In genomic region chr12:96242597-96242996, GRCh38 we compare ENCODE assay signal across 2 cellular contexts.
TF ChIP-seq lines count a peak whose summit lies in the region.

No MANE protein-coding gene starts in this region.

TF ChIP-seq in endothelial cell of umbilical vein, 7 proteins besides CTCF, POLR2A, EP300 and RAD21:
- TF ChIP-seq MAX (IDR thresholded peaks at IDR 0.05; ENCODE audit: insufficient read depth, insufficient read length) (no peak), MYC (IDR thresholded peaks at IDR 0.05; ENCODE audit: low read depth, low read length) (no peak), FOS (IDR thresholded peaks at IDR 0.05; ENCODE audit: borderline replicate concordance, insufficient read depth, low read length) (no peak), GATA2 (IDR thresholded peaks at IDR 0.05; ENCODE audit: insufficient read depth, insufficient read length, low read depth, low read length) (no peak), JUN (IDR thresholded peaks at IDR 0.05; ENCODE audit: borderline replicate concordance, insufficient read depth, insufficient read length, low read depth) (no peak), POLR2AphosphoS5 (IDR thresholded peaks at IDR 0.05; ENCODE audit: insufficient read depth, low read depth, low read length) (no peak), EZH2 (IDR thresholded peaks at IDR 0.05; ENCODE audit: borderline replicate concordance, low read depth, low read length, severe bottlenecking) (no peak)

TF ChIP-seq in SK-N-SH, 30 proteins besides CTCF, POLR2A, EP300 and RAD21 (continued from another document):
- TF ChIP-seq TAF1 (IDR thresholded peaks at IDR 0.05; ENCODE audit: borderline replicate concordance, low read depth, low read length) (no peak), MXI1 (IDR thresholded peaks at IDR 0.05; ENCODE audit: low read depth, low read length) (no peak), PBX3 (IDR thresholded peaks at IDR 0.05) (no peak), GATA2 (CRISPR knock-in tag; IDR thresholded peaks at IDR 0.05) (no peak), NRF1 (IDR thresholded peaks at IDR 0.05; ENCODE audit: low read depth, low read length) (no peak), FOSL2 (IDR thresholded peaks at IDR 0.05; ENCODE audit: borderline replicate concordance, low read depth) (no peak), MAX (IDR thresholded peaks at IDR 0.05; ENCODE audit: low read depth) (no peak), RFX5 (IDR thresholded peaks at IDR 0.05; ENCODE audit: low read length) (no peak), JUND (IDR thresholded peaks at IDR 0.05) (no peak)
- TF ChIP-seq, protein P1, sequence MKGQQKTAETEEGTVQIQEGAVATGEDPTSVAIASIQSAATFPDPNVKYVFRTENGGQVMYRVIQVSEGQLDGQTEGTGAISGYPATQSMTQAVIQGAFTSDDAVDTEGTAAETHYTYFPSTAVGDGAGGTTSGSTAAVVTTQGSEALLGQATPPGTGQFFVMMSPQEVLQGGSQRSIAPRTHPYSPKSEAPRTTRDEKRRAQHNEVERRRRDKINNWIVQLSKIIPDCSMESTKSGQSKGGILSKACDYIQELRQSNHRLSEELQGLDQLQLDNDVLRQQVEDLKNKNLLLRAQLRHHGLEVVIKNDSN (IDR thresholded peaks at IDR 0.05; ENCODE audit: borderline replicate concordance, low read depth), result no peak
- TF ChIP-seq, protein P2, sequence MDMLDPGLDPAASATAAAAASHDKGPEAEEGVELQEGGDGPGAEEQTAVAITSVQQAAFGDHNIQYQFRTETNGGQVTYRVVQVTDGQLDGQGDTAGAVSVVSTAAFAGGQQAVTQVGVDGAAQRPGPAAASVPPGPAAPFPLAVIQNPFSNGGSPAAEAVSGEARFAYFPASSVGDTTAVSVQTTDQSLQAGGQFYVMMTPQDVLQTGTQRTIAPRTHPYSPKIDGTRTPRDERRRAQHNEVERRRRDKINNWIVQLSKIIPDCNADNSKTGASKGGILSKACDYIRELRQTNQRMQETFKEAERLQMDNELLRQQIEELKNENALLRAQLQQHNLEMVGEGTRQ (IDR thresholded peaks at IDR 0.05; ENCODE audit: borderline replicate concordance, low read depth, low read length), result no peak
